In genomic region chr17:7883781-7884386, GRCh38 we compare ENCODE assay signal across 8 cellular contexts. TPM values are rescaled to one million over a fixed set of nuclear protein-coding genes. Genes with fewer than 3 reads are reported as not detected.
DNase-seq lines count a peak whose midpoint lies in the region; ATAC-seq, FAIRE-seq and TF ChIP-seq lines count a peak whose summit lies in the region.

No MANE protein-coding gene starts in this region.

- H3K27ac ChIP-seq in BLaER1 (peak overlapping the region; percentile 82), WERI-Rb-1 (peak overlapping the region; percentile 15; the same call in 1 of the 2 replicates)

- H3K27me3 ChIP-seq in BLaER1 (no peaks in the 10 kb centered on the region), WERI-Rb-1 (ENCODE audit: insufficient read depth, low read depth, severe bottlenecking) (no peaks in the 10 kb centered on the region)

- H3K4me2 ChIP-seq in BLaER1 = peak overlapping the region; percentile 88

- H3K36me3 ChIP-seq in BLaER1 = peaks cover 32% of the 10 kb centered on the region
- peaks cover 23% of the 10 kb centered on the region for H3K36me3 ChIP-seq in WERI-Rb-1

- peaks cover 57% of the 10 kb centered on the region for H3K4me1 ChIP-seq in BLaER1

- no peaks in the 10 kb centered on the region for H3K9me3 ChIP-seq in BLaER1
- no peaks in the 10 kb centered on the region for H3K9me3 ChIP-seq in WERI-Rb-1 (ENCODE audit: severe bottlenecking)

- DNase-seq in HTR-8/SVneo (ENCODE audit: insufficient read length, low spot score) = peak; percentile 13
- DNase-seq in WERI-Rb-1 = no peak
- no peak for DNase-seq in epithelial cell of proximal tubule (ENCODE audit: low read depth)
- peak; percentile 42 for DNase-seq in retina

- ATAC-seq in GM18858 (IDR thresholded peaks at IDR 0.05; ENCODE audit: unreplicated experiment) (no peak), GM18861 (IDR thresholded peaks at IDR 0.05; ENCODE audit: unreplicated experiment) (no peak), HG03039 (IDR thresholded peaks at IDR 0.05; ENCODE audit: unreplicated experiment) (no peak)

- TF ChIP-seq CTCF in WERI-Rb-1 (IDR thresholded peaks at IDR 0.05; ENCODE audit: low read depth, low read length) = no peak
- TF ChIP-seq CTCF in epithelial cell of proximal tubule (conservative IDR thresholded peaks at IDR 0.05; ENCODE audit: low read depth, low read length) = no peak

- peak overlapping the region; percentile 62 for H3K4me3 ChIP-seq in BLaER1
- peak overlapping the region; percentile 30 for H3K4me3 ChIP-seq in WERI-Rb-1 (ENCODE audit: low read depth, low read length)
- peak overlapping the region; percentile 44 for H3K4me3 ChIP-seq in epithelial cell of proximal tubule (ENCODE audit: low read depth, low read length)

- no peak for FAIRE-seq in HTR-8/SVneo (lab: Jason Lieb, UNC)

- peaks cover 11% of the 10 kb centered on the region for H4K20me1 ChIP-seq in BLaER1

- peak overlapping the region; percentile 81 for H3K9ac ChIP-seq in BLaER1

RNA-seq across cellular contexts. Expression of gene CHD3, which starts 4.7 kb away (rescaled TPM):
- 30.3 and 40.7 TPM in 2 replicates for total RNA-seq in epithelial cell of proximal tubule

RNA-seq across cellular contexts. Expression of gene CYB5D1, which starts 26.1 kb away (rescaled TPM):
- 5.1 and 5.9 TPM in 2 replicates for total RNA-seq in epithelial cell of proximal tubule

RNA-seq across cellular contexts. Expression of gene NAA38, which starts 26.5 kb away (rescaled TPM):
- total RNA-seq in epithelial cell of proximal tubule = 108 and 146 TPM in 2 replicates

RNA-seq across cellular contexts. Expression of gene TMEM88, which starts 29.0 kb away (rescaled TPM):
- total RNA-seq in epithelial cell of proximal tubule = 7.3 and 19.8 TPM in 2 replicates

RNA-seq across cellular contexts. Expression of gene RNF227, which starts 32.2 kb away (rescaled TPM):
- total RNA-seq in epithelial cell of proximal tubule = 0.35 and 0.65 TPM in 2 replicates

Comparison
In these comparisons a context has a peak if more than half of its experiments do, and no peak if none do; other contexts are left out.
1. DNase-seq: peak in HTR-8/SVneo (single experiment) and retina (single experiment); none in WERI-Rb-1 (single experiment) and epithelial cell of proximal tubule (single experiment).
2. Peak in every context shown above with its lines, with median percentiles within 50 percentile points of each other: H3K4me3 ChIP-seq.